In the genomic region with DNA sequence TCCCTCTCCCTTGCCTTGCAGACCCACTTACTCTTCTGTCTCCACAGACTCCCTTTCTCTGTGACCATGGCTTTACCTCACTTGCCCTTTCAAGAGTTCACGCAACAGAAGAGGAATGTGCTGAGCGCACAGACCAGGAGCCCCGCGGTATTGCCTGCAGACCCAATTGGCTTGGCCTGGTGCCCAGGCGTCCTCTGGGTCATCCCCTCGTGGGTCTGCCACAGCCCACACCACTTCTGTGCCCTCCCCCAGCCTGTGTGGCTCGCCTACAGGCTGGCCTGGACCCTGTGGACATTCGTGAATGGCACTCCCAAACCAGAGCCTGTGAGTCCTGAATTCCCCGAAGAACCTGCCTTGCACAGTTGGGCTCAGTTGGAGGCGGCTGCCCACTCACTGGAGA, we compare ENCODE assay signal across 24 cellular contexts. TPM values are rescaled to one million over a fixed set of nuclear protein-coding genes. Genes with fewer than 3 reads are reported as not detected.
DNase-seq lines count a peak whose midpoint lies in the region; ATAC-seq and TF ChIP-seq lines count a peak whose summit lies in the region.
"Had no signal": no experiment of that assay in that cellular context is flagged by ENCODE, and none has a peak within 500 bp of the region (broad histone marks: within the 10 kb centered on the region; RNA-seq: fewer than 3 reads in every experiment).

No MANE protein-coding gene starts in this region.

- DNase-seq in SJSA1 (ENCODE audit: low read depth in 1 of 2, low spot score in 2 of 2), result peak; percentile 26 to 57
- peak; percentile 13 for DNase-seq in foreskin melanocyte
- DNase-seq in renal cortical epithelial cell (ENCODE audit: low read depth), result peak; percentile 73
- DNase-seq in middle frontal gyrus (ENCODE audit: extremely low spot score, low spot score), result no peak
- no peak for DNase-seq in HCEC 1CT
- no peak for DNase-seq in NCI-H748 (lab: John Stamatoyannopoulos, UW; ENCODE audit: unreplicated experiment)
- DNase-seq: activated CD4-positive, alpha-beta T cell treated with anti-CD3 and anti-CD28 coated beads for 36 hours; activated CD8-positive, alpha-beta T cell treated with anti-CD3 and anti-CD28 coated beads, Interleukin-2, amount 10 ng/mL, durations not matched to agents 7 days and 5 days; amygdala; glutamatergic neuron; left ventricle myocardium superior; naive B cell; NCI-H1048; NCI-H187; NCI-H2171; Right ventricle myocardium superior; stimulated activated CD4-positive, alpha-beta T cell treated with anti-CD3 and anti-CD28 coated beads, Interleukin-4, amount 100 ng/mL, for 24 hours had no signal

- POLR2A ChIA-PET in HEK293 (lab: Yijun Ruan, JAX), result no interaction called here

- CTCF ChIA-PET in HEK293 (lab: Yijun Ruan, JAX), result no interaction called here

- no peak for TF ChIP-seq CTCF in HEK293 (tag by site-specific recombination; IDR thresholded peaks at IDR 0.05)

- no peak for ATAC-seq in HG02678 (IDR thresholded peaks at IDR 0.05; ENCODE audit: unreplicated experiment)
- ATAC-seq: activated CD4-positive, alpha-beta T cell treated with anti-CD3 and anti-CD28 coated beads for 36 hours; activated CD8-positive, alpha-beta T cell treated with anti-CD3 and anti-CD28 coated beads, Interleukin-2, amount 10 ng/mL, durations not matched to agents 7 days and 5 days; left ventricle myocardium superior; sciatic nerve had no signal

- H3K27me3 ChIP-seq in SJSA1 (replicated peaks), result no peaks in the 10 kb centered on the region
- H3K27me3 ChIP-seq: BLaER1, tibial nerve had no signal

- H3K4me3 ChIP-seq in HEK293 (ENCODE audit: low read depth, low read length) (no peak overlapping the region), SJSA1 (no peak overlapping the region)
- H3K4me3 ChIP-seq: BLaER1, HAP-1, prostate gland, tibial nerve had no signal

- H3K27ac ChIP-seq in HEK293 (ENCODE audit: extremely low read depth, low read depth, low read length), result no peak overlapping the region
- H3K27ac ChIP-seq in SJSA1, result no peak overlapping the region
- H3K27ac ChIP-seq: BLaER1, prostate gland, tibial nerve had no signal

- H3K4me1 ChIP-seq in HEK293 (ENCODE audit: control insufficient read depth, insufficient read depth, low read length) (no peaks in the 10 kb centered on the region), SJSA1 (replicated peaks) (peaks cover 6% of the 10 kb centered on the region)
- H3K4me1 ChIP-seq: BLaER1, HAP-1, prostate gland, tibial nerve had no signal

- H3K36me3 ChIP-seq in HEK293 (ENCODE audit: control insufficient read depth in 2 of 2, insufficient read depth in 1 of 2, low read length in 2 of 2) (no peaks in the 10 kb centered on the region), SJSA1 (no peaks in the 10 kb centered on the region)
- H3K36me3 ChIP-seq: BLaER1, HAP-1, prostate gland had no signal

- H3K9me3 ChIP-seq in HEK293 (ENCODE audit: control insufficient read depth, insufficient read depth, low read depth, low read length) (no peaks in the 10 kb centered on the region), SJSA1 (replicated peaks) (no peaks in the 10 kb centered on the region)
- H3K9me3 ChIP-seq: BLaER1, HAP-1, prostate gland, tibial nerve had no signal

TF ChIP-seq in HEK293, 187 proteins besides CTCF, POLR2A, EP300 and RAD21:
- peak; percentile 84 for TF ChIP-seq ZFHX2 (tag by site-specific recombination; conservative IDR thresholded peaks at IDR 0.05)
- no peak for TF ChIP-seq ZNF624 (tag by site-specific recombination; IDR thresholded peaks at IDR 0.05)
- TF ChIP-seq ZNF449 (tag by site-specific recombination; IDR thresholded peaks at IDR 0.05), result peak; percentile 41; the same call in 1 of the 2 replicates
- TF ChIP-seq ZNF707 (tag by site-specific recombination; IDR thresholded peaks at IDR 0.05), result no peak
- TF ChIP-seq EGR2 (tag by site-specific recombination; IDR thresholded peaks at IDR 0.05; ENCODE audit: low read depth), result peak; percentile 93

RNA-seq across cellular contexts. Expression of gene NINL, which starts 15.3 kb away (rescaled TPM):
- total RNA-seq in SJSA1 (2014; rRNA removed; shearing (Covaris generic)), result 10.7 and 14.3 TPM in 2 replicates
- 11.8 and 26.5 TPM in 2 replicates for total RNA-seq in renal cortical epithelial cell

RNA-seq across cellular contexts. Expression of gene NANP, which starts 23.2 kb away (rescaled TPM):
- total RNA-seq in SJSA1 (2014; rRNA removed; shearing (Covaris generic)), result 7.6 and 9.8 TPM in 2 replicates
- total RNA-seq in renal cortical epithelial cell, result 8.2 and 8.9 TPM in 2 replicates

Comparison
In these comparisons a context has a peak if more than half of its experiments do, and no peak if none do; other contexts are left out.
1. DNase-seq: peak in SJSA1 (2 of 2), foreskin melanocyte (single experiment) and renal cortical epithelial cell (single experiment); none in middle frontal gyrus (single experiment), HCEC 1CT (single experiment) and NCI-H748 (single experiment).